Comparison of ENCODE assay signal across 17 cellular contexts in the genomic region with DNA sequence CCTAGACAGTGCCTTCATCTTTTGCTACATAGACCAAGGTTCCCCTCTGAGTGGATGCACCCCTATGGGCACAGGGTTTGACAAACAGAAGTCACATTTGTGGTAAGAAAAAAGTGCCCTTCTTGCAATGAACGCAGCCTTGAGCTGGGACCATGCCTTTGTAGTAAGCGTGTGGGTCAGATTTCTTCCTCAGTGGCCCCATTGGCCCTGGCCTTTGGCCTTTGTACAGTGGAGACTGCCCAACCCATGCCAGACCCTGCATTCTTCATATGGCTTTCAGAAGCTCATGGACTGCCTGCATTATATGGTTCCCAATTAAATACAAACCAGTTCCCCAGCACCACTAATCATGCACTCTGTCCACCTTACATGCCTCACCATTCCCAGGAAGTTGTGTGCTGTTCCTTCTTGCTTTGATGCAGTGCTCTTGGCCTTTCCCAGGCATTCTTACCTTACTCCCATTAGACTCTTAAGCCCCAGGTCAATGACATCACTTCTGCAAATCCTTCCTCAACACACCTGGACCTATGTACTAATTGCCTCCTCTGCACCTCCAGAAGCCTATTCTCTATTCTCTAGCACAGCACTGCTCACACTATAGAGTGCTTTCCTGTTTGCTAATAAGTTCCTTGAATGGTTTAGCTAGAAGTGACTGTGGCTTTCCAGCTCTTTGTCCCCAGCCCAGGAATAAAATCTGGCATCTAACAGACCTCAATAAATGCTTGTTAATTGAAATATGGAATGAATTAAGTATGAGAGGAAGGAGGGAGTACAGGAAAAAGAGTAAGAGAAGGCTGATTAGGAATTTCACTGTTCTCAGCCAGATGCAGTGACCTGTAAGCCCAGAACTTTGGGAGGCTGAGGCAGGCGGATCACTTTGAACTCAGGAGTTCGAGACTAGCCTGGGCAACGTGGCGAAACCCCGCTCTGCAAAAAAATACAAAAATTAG. TPM values are rescaled to one million over a fixed set of nuclear protein-coding genes. Genes with fewer than 3 reads are reported as not detected.
DNase-seq lines count a peak whose midpoint lies in the region; ATAC-seq, FAIRE-seq and TF ChIP-seq lines count a peak whose summit lies in the region.
"Had no signal": no experiment of that assay in that cellular context is flagged by ENCODE, and none has a peak within 500 bp of the region (broad histone marks: within the 10 kb centered on the region; RNA-seq: fewer than 3 reads in every experiment).

No MANE protein-coding gene starts in this region.

- H3K9me3 Mint-ChIP-seq in naive B cell: no peaks in the 10 kb centered on the region
- H3K9me3 Mint-ChIP-seq: H9 had no signal

- H3K27me3 Mint-ChIP-seq in naive B cell: no peaks in the 10 kb centered on the region

- H3K27ac ChIP-seq in HepG2 (ENCODE audit: extremely low read length, insufficient read depth, low read length) (no peak overlapping the region), right lobe of liver (no peak overlapping the region), vagina (peak overlapping the region; percentile 84)
- H3K27ac ChIP-seq: epithelial cell of prostate had no signal

- no peak for TF ChIP-seq RAD21 in HepG2 (CRISPR knock-in tag; IDR thresholded peaks at IDR 0.05)

- no peak for TF ChIP-seq CTCF in HepG2 (CRISPR knock-in tag; IDR thresholded peaks at IDR 0.05)
- no peak for TF ChIP-seq CTCF in right lobe of liver (IDR thresholded peaks at IDR 0.05)
- no peak for TF ChIP-seq CTCF in vagina (IDR thresholded peaks at IDR 0.05)

- no peak for FAIRE-seq in HepG2 (lab: Jason Lieb, UNC)
- FAIRE-seq: HTR-8/SVneo had no signal

- H3K4me1 ChIP-seq in HepG2 (ENCODE audit: insufficient read depth, low read length) (peaks cover 52% of the 10 kb centered on the region), right lobe of liver (no peaks in the 10 kb centered on the region), adipocyte (ENCODE audit: control insufficient read depth, insufficient read depth, low read length) (peaks cover 56% of the 10 kb centered on the region), vagina (peaks cover 31% of the 10 kb centered on the region)

- no TSS peak for BruUV-seq in HepG2 (replicated peaks; lab: Mats Ljungman, UMichigan)

- in situ Hi-C loops in HepG2 (cut with HindIII; ENCODE audit: extremely low pct_ligation_motif_present, low pct_unique_long_range_greater_than_20kb): no loop called here

- ATAC-seq in HepG2 (no peak), right lobe of liver (no peak), naive B cell (ENCODE audit: low read depth in 2 of 2) (no peak)
- ATAC-seq: sciatic nerve had no signal

- CTCF ChIA-PET in HepG2 (lab: Yijun Ruan, JAX; ENCODE audit: low intra/inter-chr PET ratio, low total read pairs): no interaction called here

- H3K27ac Mint-ChIP-seq in naive B cell: peak overlapping the region in 4 of 6 donors; percentile 13 to 36 (median 24)

- TF ChIP-seq EP300 in HepG2 (IDR thresholded peaks at IDR 0.05; ENCODE audit: low read depth in 2 of 2, low read length in 2 of 2): no peak
- no peak for TF ChIP-seq EP300 in HepG2 (CRISPR knock-in tag; IDR thresholded peaks at IDR 0.05; ENCODE audit: borderline replicate concordance)

- H3K4me3 Mint-ChIP-seq in naive B cell: peak overlapping the region in 3 of 8 donors; percentile 41 to 90 (median 86)

- H3K36me3 Mint-ChIP-seq in naive B cell: no peaks in the 10 kb centered on the region

- no peak overlapping the region for H3K4me3 ChIP-seq in HepG2 (replicated peaks in 1 of 3; ENCODE audit: insufficient read depth in 1 of 3, low read depth in 2 of 3, low read length in 3 of 3)
- H3K4me3 ChIP-seq in right lobe of liver: no peak overlapping the region
- no peak overlapping the region for H3K4me3 ChIP-seq in adipocyte (ENCODE audit: low read length)
- H3K4me3 ChIP-seq in vagina: no peak overlapping the region
- H3K4me3 ChIP-seq: testis had no signal

- no peak overlapping the region for H3K9ac ChIP-seq in HepG2 (ENCODE audit: insufficient read depth, low read depth, low read length)
- peak overlapping the region; percentile 17 for H3K9ac ChIP-seq in adipocyte (ENCODE audit: low read length)

- intact Hi-C loops in HepG2 (cut with micrococcal nuclease; ENCODE audit: unreplicated experiment) (no loop called here), right lobe of liver (cut with DNase I) (no loop called here), vagina (cut with DNase I) (no loop called here)

- no peak for DNase-seq in HepG2 (ENCODE audit: low spot score)
- DNase-seq in right lobe of liver: no peak
- no peak for DNase-seq in adipocyte (ENCODE audit: low read depth)
- no peak for DNase-seq in naive B cell
- peak in 1 of 2 donors; percentile 83 for DNase-seq in vagina (ENCODE audit: extremely low spot score in 2 of 2)
- DNase-seq in DMS114 treated with DMSO at 0.1 percent for 48 hours (lab: John Stamatoyannopoulos, UW; ENCODE audit: unreplicated experiment): no peak
- no peak for DNase-seq in NOMO-1 (lab: John Stamatoyannopoulos, UW; ENCODE audit: unreplicated experiment in 2 of 2)
- DNase-seq in activated naive CD4-positive, alpha-beta T cell (lab: John Stamatoyannopoulos, UW): no peak
- DNase-seq: DMS 273 treated with DMSO at 0.1 percent for 48 hours, H9, mammary epithelial cell, NCI-H146, NCI-H226, testis had no signal

- H3K36me3 ChIP-seq in HepG2 (replicated peaks in 1 of 2; ENCODE audit: control insufficient read depth in 1 of 2, insufficient read depth in 2 of 2, low read length in 2 of 2) (no peaks in the 10 kb centered on the region), right lobe of liver (no peaks in the 10 kb centered on the region), adipocyte (ENCODE audit: control insufficient read depth, insufficient read depth, low read length, severe bottlenecking) (no peaks in the 10 kb centered on the region), vagina (no peaks in the 10 kb centered on the region)

- peaks cover 0 to 3% of the 10 kb centered on the region in 2 experiments; a peak in 1 of 5 replicates for H3K27me3 ChIP-seq in HepG2 (ENCODE audit: control insufficient read depth in 1 of 2, insufficient read depth in 2 of 2, low read length in 2 of 2)
- no peaks in the 10 kb centered on the region for H3K27me3 ChIP-seq in right lobe of liver
- no peaks in the 10 kb centered on the region for H3K27me3 ChIP-seq in adipocyte (replicated peaks; ENCODE audit: control insufficient read depth, insufficient read depth, low read length)
- H3K27me3 ChIP-seq in vagina: no peaks in the 10 kb centered on the region
- H3K27me3 ChIP-seq: testis had no signal

- POLR2A ChIA-PET in HepG2 (lab: Yijun Ruan, JAX): no interaction called here

- H3K4me1 Mint-ChIP-seq in naive B cell: peaks cover 56 to 78% (median 76%) of the 10 kb centered on the region in 3 donors

- H3K9me3 ChIP-seq in HepG2 (ENCODE audit: low read length): no peaks in the 10 kb centered on the region
- H3K9me3 ChIP-seq in right lobe of liver: no peaks in the 10 kb centered on the region
- H3K9me3 ChIP-seq in adipocyte (ENCODE audit: control insufficient read depth, low read length): no peaks in the 10 kb centered on the region
- H3K9me3 ChIP-seq in vagina: no peaks in the 10 kb centered on the region
- H3K9me3 ChIP-seq: testis had no signal

- WGBS in HepG2 (ENCODE audit: low lambda C conversion rate): 71% methylated on average over 7 of the region's 7 CpGs
- WGBS in right lobe of liver (ENCODE audit: insufficient coverage, low coverage, low lambda C conversion rate, missing lambda C conversion rate): 88% methylated on average over 1 of the region's 7 CpGs

- H2AFZ ChIP-seq in HepG2 (ENCODE audit: low read length): no peak overlapping the region

- H3K79me2 ChIP-seq in HepG2 (ENCODE audit: insufficient read depth, low read length): no peaks in the 10 kb centered on the region

- H3K4me2 ChIP-seq in HepG2 (ENCODE audit: low read depth, low read length): no peak overlapping the region

- H4K20me1 ChIP-seq in HepG2 (ENCODE audit: insufficient read depth, low read length): peaks cover 3% of the 10 kb centered on the region; the same call in 1 of the 2 replicates

- TF ChIP-seq POLR2A in HepG2 (IDR thresholded peaks at IDR 0.05; ENCODE audit: insufficient read depth in 1 of 2, low read depth in 2 of 2, low read length in 2 of 2) (no peak), right lobe of liver (IDR thresholded peaks at IDR 0.05) (no peak), vagina (IDR thresholded peaks at IDR 0.05) (no peak)

RNA-seq across cellular contexts. Expression of a gene that starts 2.7 kb away (rescaled TPM):
- total RNA-seq in HepG2 (2016; rRNA removed; fragmentation: Illumina TruSeq; extraction: Trizol) (9.9 and 10.4 TPM in 2 replicates), right lobe of liver (10 to 100 TPM; 10.6 to 37.2 (median 26.0) TPM), vagina (121 TPM)
- total RNA-seq in HepG2 (2016; cell fraction: cytosol; rRNA removed; fragmentation: Illumina TruSeq; extraction: Trizol; ENCODE audit: low read depth): 3.3 and 5.5 TPM in 2 replicates
- total RNA-seq in HepG2 (2016; cell fraction: insoluble cytoplasmic fraction; rRNA removed; fragmentation: Illumina TruSeq; extraction: Trizol): 10.0 and 12.4 TPM in 2 replicates
- total RNA-seq in HepG2 (2016; cell fraction: membrane; rRNA removed; fragmentation: Illumina TruSeq; extraction: Trizol): 13.3 and 16.6 TPM in 2 replicates
- 9.2 and 11.0 TPM in 2 replicates for total RNA-seq in HepG2 (2016; cell fraction: nucleus; rRNA removed; fragmentation: Illumina TruSeq; extraction: Trizol)
- polyA plus RNA-seq in HepG2 (2011; rRNA removed) (14.2 and 15.3 TPM in 2 replicates), naive B cell (ENCODE audit: low read depth in 6 of 6) (10 to 100 TPM in 5 of 6 donors, 1 to 10 TPM in 1; 8.5 to 21.7 (median 13.9) TPM)
- polyA plus RNA-seq in HepG2 (2011; cell fraction: cytosol; rRNA removed): 7.9 and 10.3 TPM in 2 replicates
- 26.2 and 28.8 TPM in 2 replicates for polyA plus RNA-seq in HepG2 (2011; cell fraction: nucleus; rRNA removed)
- 11.3 and 19.1 TPM in 2 replicates for polyA plus RNA-seq in HepG2 (2012)
- polyA plus RNA-seq in HepG2 (2016; cell fraction: cytosol; fragmentation: Illumina TruSeq; extraction: Trizol; ENCODE audit: low read depth): 8.8 and 10.2 TPM in 2 replicates
- 14.1 and 17.4 TPM in 2 replicates for polyA plus RNA-seq in HepG2 (2016; cell fraction: insoluble cytoplasmic fraction; fragmentation: Illumina TruSeq; extraction: Trizol; ENCODE audit: low read depth)
- polyA plus RNA-seq in HepG2 (2016; cell fraction: membrane; fragmentation: Illumina TruSeq; extraction: Trizol; ENCODE audit: low read depth): 15.9 and 20.9 TPM in 2 replicates
- 19.6 and 24.7 TPM in 2 replicates for polyA plus RNA-seq in HepG2 (2016; cell fraction: nucleus; fragmentation: Illumina TruSeq; extraction: Trizol; ENCODE audit: insufficient read depth, low read depth)
- 10.9 and 13.6 TPM in 2 replicates for polyA minus RNA-seq in HepG2 (2011; rRNA and poly(A)+ RNA removed; ENCODE audit: low replicate concordance)
- 6.4 and 6.5 TPM in 2 replicates for polyA minus RNA-seq in HepG2 (2011; cell fraction: cytosol; rRNA and poly(A)+ RNA removed)
- 25.6 and 33.1 TPM in 2 replicates for polyA minus RNA-seq in HepG2 (2011; cell fraction: nucleus; rRNA and poly(A)+ RNA removed)

RNA-seq across cellular contexts. Expression of a gene that starts 2.8 kb away (rescaled TPM):
- total RNA-seq in HepG2 (2016; rRNA removed; fragmentation: Illumina TruSeq; extraction: Trizol) (2.1 and 2.4 TPM in 2 replicates), right lobe of liver (1 to 10 TPM; 2.8 to 4.8 (median 3.6) TPM), vagina (4.2 TPM)
- total RNA-seq in HepG2 (2016; cell fraction: cytosol; rRNA removed; fragmentation: Illumina TruSeq; extraction: Trizol; ENCODE audit: low read depth): 1.7 and 1.9 TPM in 2 replicates
- 2.1 and 2.5 TPM in 2 replicates for total RNA-seq in HepG2 (2016; cell fraction: insoluble cytoplasmic fraction; rRNA removed; fragmentation: Illumina TruSeq; extraction: Trizol)
- total RNA-seq in HepG2 (2016; cell fraction: membrane; rRNA removed; fragmentation: Illumina TruSeq; extraction: Trizol): 4.3 and 5.3 TPM in 2 replicates
- total RNA-seq in HepG2 (2016; cell fraction: nucleus; rRNA removed; fragmentation: Illumina TruSeq; extraction: Trizol): 1.7 and 1.8 TPM in 2 replicates
- polyA plus RNA-seq in HepG2 (2011; rRNA removed) (1.9 and 2.9 TPM in 2 replicates), naive B cell (ENCODE audit: low read depth in 6 of 6) (10 to 100 TPM in 1 of 6 donors, 1 to 10 TPM in 4, under 1 TPM in 1; 0.82 to 10.8 (median 7.9) TPM)
- 2.0 and 3.4 TPM in 2 replicates for polyA plus RNA-seq in HepG2 (2011; cell fraction: cytosol; rRNA removed)
- polyA plus RNA-seq in HepG2 (2011; cell fraction: nucleus; rRNA removed): 1.9 and 2.3 TPM in 2 replicates
- 2.9 and 4.3 TPM in 2 replicates for polyA plus RNA-seq in HepG2 (2012)
- 1.9 and 2.8 TPM in 2 replicates for polyA plus RNA-seq in HepG2 (2016; cell fraction: cytosol; fragmentation: Illumina TruSeq; extraction: Trizol; ENCODE audit: low read depth)
- 2.4 and 2.8 TPM in 2 replicates for polyA plus RNA-seq in HepG2 (2016; cell fraction: insoluble cytoplasmic fraction; fragmentation: Illumina TruSeq; extraction: Trizol; ENCODE audit: low read depth)
- 3.7 and 4.6 TPM in 2 replicates for polyA plus RNA-seq in HepG2 (2016; cell fraction: membrane; fragmentation: Illumina TruSeq; extraction: Trizol; ENCODE audit: low read depth)
- 2.2 and 2.6 TPM in 2 replicates for polyA plus RNA-seq in HepG2 (2016; cell fraction: nucleus; fragmentation: Illumina TruSeq; extraction: Trizol; ENCODE audit: insufficient read depth, low read depth)
- polyA minus RNA-seq in HepG2 (2011; rRNA and poly(A)+ RNA removed; ENCODE audit: low replicate concordance): 1.9 and 13.7 TPM in 2 replicates
- polyA minus RNA-seq in HepG2 (2011; cell fraction: cytosol; rRNA and poly(A)+ RNA removed): 0.88 and 2.4 TPM in 2 replicates
- 2.4 and 3.1 TPM in 2 replicates for polyA minus RNA-seq in HepG2 (2011; cell fraction: nucleus; rRNA and poly(A)+ RNA removed)
